ENCODE assay signal across 21 cellular contexts in genomic region chr6:146269482-146269881, GRCh38.
DNase-seq lines count a peak whose midpoint lies in the region; ATAC-seq and TF ChIP-seq lines count a peak whose summit lies in the region.
"Had no signal": no experiment of that assay in that cellular context is flagged by ENCODE, and none has a peak within 500 bp of the region (broad histone marks: within the 10 kb centered on the region; RNA-seq: fewer than 3 reads in every experiment).

No MANE protein-coding gene starts in this region.

- H4K20me1 ChIP-seq in GM23338 (replicated peaks; ENCODE audit: insufficient read depth): no peaks in the 10 kb centered on the region
- H4K20me1 ChIP-seq: BLaER1 had no signal

- H3K27ac Mint-ChIP-seq in GM23338 (peak overlapping the region; percentile 53; the same call in 1 of the 2 replicates), WTC11 (no peak overlapping the region)
- H3K27ac Mint-ChIP-seq: B cell; CD4-positive, CD25-positive, alpha-beta regulatory T cell; CD8-positive, alpha-beta T cell; HFFc6 had no signal

- no peak overlapping the region for H2BK120ac ChIP-seq in mesendoderm (ENCODE audit: low read depth, low read length)

- no peak overlapping the region for H3K4me3 Mint-ChIP-seq in GM23338
- H3K4me3 Mint-ChIP-seq in WTC11: no peak overlapping the region
- H3K4me3 Mint-ChIP-seq: B cell; CD4-positive, CD25-positive, alpha-beta regulatory T cell; CD8-positive, alpha-beta T cell; H9; HFFc6 had no signal

- no peaks in the 10 kb centered on the region for H3K36me3 ChIP-seq in GM23338 (ENCODE audit: insufficient read depth)
- no peaks in the 10 kb centered on the region for H3K36me3 ChIP-seq in mesendoderm (ENCODE audit: control insufficient read depth, insufficient read depth, low read length)
- H3K36me3 ChIP-seq in prostate gland: no peaks in the 10 kb centered on the region
- H3K36me3 ChIP-seq in heart right ventricle: no peaks in the 10 kb centered on the region
- H3K36me3 ChIP-seq: BLaER1 had no signal

- in situ Hi-C loops in G401 (cut with HindIII; ENCODE audit: low sequenced_read_pairs): no loop called here

- no peak for TF ChIP-seq POLR2A in prostate gland (IDR thresholded peaks at IDR 0.05)

- no peak overlapping the region for H4K5ac ChIP-seq in mesendoderm (ENCODE audit: low read length)

- H3K27ac ChIP-seq in GM23338 (ENCODE audit: low read depth) (no peak overlapping the region), mesendoderm (ENCODE audit: low read depth, low read length) (no peak overlapping the region), prostate gland (no peak overlapping the region), heart right ventricle (no peak overlapping the region)
- H3K27ac ChIP-seq: 22Rv1, BLaER1, C4-2B, GM23248 had no signal

- no peak overlapping the region for H2BK15ac ChIP-seq in mesendoderm (replicated peaks; ENCODE audit: low read depth)

- H3K4me2 ChIP-seq in GM23338 (peak overlapping the region; percentile 22; the same call in 1 of the 2 replicates), mesendoderm (ENCODE audit: low read length) (no peak overlapping the region)
- H3K4me2 ChIP-seq: BLaER1 had no signal

- H2AK5ac ChIP-seq in mesendoderm (ENCODE audit: low read length): no peak overlapping the region

- H3K23ac ChIP-seq in mesendoderm (ENCODE audit: low read length): no peak overlapping the region

- POLR2A ChIA-PET in WTC11 (lab: Charles Lee): no interaction called here

- no peaks in the 10 kb centered on the region for H3K27me3 ChIP-seq in GM23338 (ENCODE audit: insufficient read depth)
- H3K27me3 ChIP-seq in mesendoderm (ENCODE audit: insufficient read depth, low read length, poor library complexity): no peaks in the 10 kb centered on the region
- H3K27me3 ChIP-seq in prostate gland (replicated peaks; ENCODE audit: insufficient read depth): no peaks in the 10 kb centered on the region
- H3K27me3 ChIP-seq in heart right ventricle: no peaks in the 10 kb centered on the region
- H3K27me3 ChIP-seq: BLaER1 had no signal

- no peak for TF ChIP-seq CTCF in GM23338 (conservative IDR thresholded peaks at IDR 0.05; ENCODE audit: low read depth in 2 of 2)
- no peak for TF ChIP-seq CTCF in WTC11 (IDR thresholded peaks at IDR 0.05)
- no peak for TF ChIP-seq CTCF in prostate gland (IDR thresholded peaks at IDR 0.05)
- TF ChIP-seq CTCF in heart right ventricle (IDR thresholded peaks at IDR 0.05): no peak

- ATAC-seq in GM23338 (no peak), WTC11 (no peak; the same call in 1 of the 2 replicates), heart right ventricle (no peak)
- ATAC-seq: CD8-positive, alpha-beta T cell; GM12878; HCT116 had no signal

- H3K79me2 ChIP-seq in GM23338 (replicated peaks; ENCODE audit: insufficient read depth): no peaks in the 10 kb centered on the region
- no peaks in the 10 kb centered on the region for H3K79me2 ChIP-seq in mesendoderm (ENCODE audit: control insufficient read depth, insufficient read depth, low read length)

- no peak overlapping the region for H2BK5ac ChIP-seq in mesendoderm (ENCODE audit: low read length)

- H3K9me3 ChIP-seq in prostate gland: no peaks in the 10 kb centered on the region
- H3K9me3 ChIP-seq in heart right ventricle: peaks cover 0 to 12% (median 0%) of the 10 kb centered on the region in 11 donors
- H3K9me3 ChIP-seq: BLaER1, Caco-2 had no signal

- H3F3A ChIP-seq in GM23338 (replicated peaks; ENCODE audit: low read depth): no peaks in the 10 kb centered on the region

- no peaks in the 10 kb centered on the region for H3K9me3 Mint-ChIP-seq in GM23338
- peaks cover 26% of the 10 kb centered on the region for H3K9me3 Mint-ChIP-seq in WTC11

- H3K4me1 ChIP-seq in GM23338 (ENCODE audit: insufficient read depth) (no peaks in the 10 kb centered on the region; the same call in 1 of the 2 replicates), mesendoderm (ENCODE audit: control insufficient read depth, low read depth, low read length) (no peaks in the 10 kb centered on the region), prostate gland (replicated peaks) (no peaks in the 10 kb centered on the region), heart right ventricle (peaks cover 0 to 4% (median 0%) of the 10 kb centered on the region in 9 donors)
- H3K4me1 ChIP-seq: BLaER1, Caco-2 had no signal

- no peak overlapping the region for H3K18ac ChIP-seq in mesendoderm (ENCODE audit: low read length)

- no peak overlapping the region for H3K4ac ChIP-seq in mesendoderm (ENCODE audit: low read depth, low read length)

- H3K9ac ChIP-seq in mesendoderm (ENCODE audit: low read length): no peak overlapping the region
- H3K9ac ChIP-seq: BLaER1, GM23248 had no signal

- H3K4me3 ChIP-seq in GM23338 (no peak overlapping the region), mesendoderm (ENCODE audit: low read length) (no peak overlapping the region), prostate gland (no peak overlapping the region), heart right ventricle (no peak overlapping the region)
- H3K4me3 ChIP-seq: BLaER1, GM12878, GM23248 had no signal

- H3K36me3 Mint-ChIP-seq in GM23338 (ENCODE audit: low read depth) (no peaks in the 10 kb centered on the region; the same call in 2 of the 3 replicates), WTC11 (no peaks in the 10 kb centered on the region)
- H3K36me3 Mint-ChIP-seq: CD4-positive, CD25-positive, alpha-beta regulatory T cell; CD8-positive, alpha-beta T cell had no signal

- H3K79me1 ChIP-seq in mesendoderm (ENCODE audit: low read length): no peaks in the 10 kb centered on the region

- no peak overlapping the region for H3K56ac ChIP-seq in mesendoderm (ENCODE audit: low read length)

- H4K8ac ChIP-seq in mesendoderm (ENCODE audit: low read depth, low read length): no peak overlapping the region

- DNase-seq in GM23338 (ENCODE audit: low spot score) (peak; percentile 11), WTC11 (ENCODE audit: low spot score) (peak; percentile 18), mesendoderm (peak; percentile 35), G401 (ENCODE audit: low spot score) (no peak), prostate gland (ENCODE audit: low spot score) (no peak), heart right ventricle (no peak)
- DNase-seq: Caco-2; CD4-positive, CD25-positive, alpha-beta regulatory T cell; CD8-positive, alpha-beta T cell; DMS153; DND-41; GDM1; GM23248; H9; HFFc6 had no signal

- H2AFZ ChIP-seq in GM23338: no peak overlapping the region
- H2AFZ ChIP-seq: GM23248 had no signal

- H3K4me1 Mint-ChIP-seq in GM23338: peaks cover 11% of the 10 kb centered on the region; the same call in 2 of the 3 replicates
- H3K4me1 Mint-ChIP-seq in WTC11: peaks cover 19% of the 10 kb centered on the region
- H3K4me1 Mint-ChIP-seq: B cell; CD4-positive, CD25-positive, alpha-beta regulatory T cell had no signal

- no peaks in the 10 kb centered on the region for H3K27me3 Mint-ChIP-seq in GM23338 (ENCODE audit: insufficient read depth, low read depth, poor library complexity)
- no peaks in the 10 kb centered on the region for H3K27me3 Mint-ChIP-seq in WTC11 (ENCODE audit: low read depth)
- H3K27me3 Mint-ChIP-seq: B cell; CD4-positive, CD25-positive, alpha-beta regulatory T cell had no signal

- peaks cover 5% of the 10 kb centered on the region; the same call in 1 of the 2 replicates for H3K9me2 ChIP-seq in GM23338 (ENCODE audit: insufficient read depth)

- intact Hi-C loops in prostate gland (cut with DNase I): no loop called here
- intact Hi-C loops in heart right ventricle (cut with DNase I): no loop called here

- CTCF ChIA-PET in WTC11 (lab: Charles Lee): no interaction called here

TF ChIP-seq in GM23338, 12 proteins besides CTCF, POLR2A, EP300 and RAD21:
- TF ChIP-seq ZNF114 (CRISPR knock-in tag; IDR thresholded peaks at IDR 0.05) (no peak), ETS1 (IDR thresholded peaks at IDR 0.05) (no peak), CREB1 (CRISPR knock-in tag; IDR thresholded peaks at IDR 0.05; ENCODE audit: low read depth) (no peak), ZNF331 (CRISPR knock-in tag; IDR thresholded peaks at IDR 0.05; ENCODE audit: low read depth) (no peak)

TF ChIP-seq in WTC11, 78 proteins besides CTCF, POLR2A, EP300 and RAD21 (continues in another document):
- TF ChIP-seq ZNF263 (CRISPR knock-in tag; IDR thresholded peaks at IDR 0.05; ENCODE audit: low read depth) (no peak), ATF2 (CRISPR knock-in tag; IDR thresholded peaks at IDR 0.05; ENCODE audit: borderline replicate concordance, low read depth) (no peak), ZNF425 (CRISPR knock-in tag; conservative IDR thresholded peaks at IDR 0.05) (no peak)

Comparison
In these comparisons a context has a peak if more than half of its experiments do, and no peak if none do; other contexts are left out.
1. DNase-seq: peak in GM23338 (single experiment), WTC11 (single experiment) and mesendoderm (single experiment); none in G401 (single experiment), prostate gland (single experiment) and heart right ventricle (0 of 2).